8 cellular contexts compared by ENCODE assay signal in the genomic region with DNA sequence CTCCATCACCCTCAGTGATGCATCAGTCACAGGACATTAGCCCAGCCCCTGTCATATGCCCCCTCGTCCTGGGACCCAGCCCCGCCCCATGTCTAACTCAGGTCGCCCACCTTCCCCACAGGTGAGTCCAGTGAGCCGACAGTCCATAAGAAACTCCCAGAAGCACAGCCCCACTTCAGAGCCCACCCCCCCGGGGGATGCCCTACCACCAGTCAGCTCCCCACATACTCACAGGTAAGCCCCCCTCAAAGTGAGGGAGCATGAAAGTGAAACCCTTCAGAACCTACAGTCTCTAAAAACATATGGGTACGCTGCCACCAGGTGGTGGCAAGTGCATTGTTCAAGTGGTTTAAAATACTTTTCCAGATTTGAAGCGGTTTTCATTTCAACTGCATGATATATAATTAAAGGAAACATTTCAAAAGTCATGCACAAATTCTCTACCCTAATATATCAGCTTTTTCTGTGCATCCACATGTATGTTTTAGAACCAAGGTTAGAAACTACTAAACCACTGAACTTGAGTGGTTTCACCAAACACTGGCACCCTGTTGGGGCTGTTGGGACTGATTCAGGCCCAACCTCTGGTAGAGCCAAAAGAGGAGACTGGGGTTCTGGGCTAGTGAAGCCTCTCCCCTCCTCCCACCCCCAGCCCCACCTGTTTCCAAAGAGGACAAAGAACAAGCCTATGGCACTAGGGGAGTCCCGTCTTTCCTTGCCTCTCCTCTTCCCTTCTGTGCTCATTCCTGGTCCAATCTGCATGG. TPM values are rescaled to one million over a fixed set of nuclear protein-coding genes. Genes with fewer than 3 reads are reported as not detected.
DNase-seq lines count a peak whose midpoint lies in the region; ATAC-seq and TF ChIP-seq lines count a peak whose summit lies in the region.

No MANE protein-coding gene starts in this region.

- H3K9me3 ChIP-seq in right cardiac atrium (ENCODE audit: control insufficient read depth, low read length), result no peaks in the 10 kb centered on the region

- TF ChIP-seq CTCF in AG09309 (IDR thresholded peaks at IDR 0.05; ENCODE audit: control insufficient read depth, insufficient read depth, low read depth, low read length, missing control alignments), result peak; percentile 52
- TF ChIP-seq CTCF in GM12872 (IDR thresholded peaks at IDR 0.05; ENCODE audit: insufficient read depth, low read depth, low read length), result peak; percentile 59

- no peaks in the 10 kb centered on the region for H3K27me3 ChIP-seq in right cardiac atrium (ENCODE audit: control insufficient read depth, insufficient read depth)

- H3K4me3 ChIP-seq in AG09309 (ENCODE audit: control insufficient read depth, low read depth, low read length), result no peak overlapping the region
- no peak overlapping the region for H3K4me3 ChIP-seq in right cardiac atrium (ENCODE audit: low read length)

- ATAC-seq in right cardiac atrium, result no peak
- no peak for ATAC-seq in esophagus mucosa

- no peak for DNase-seq in AG09309 (ENCODE audit: low read depth)
- DNase-seq in NCI-H748 treated with DMSO at 0.1 percent for 48 hours (lab: John Stamatoyannopoulos, UW), result peak; percentile 27
- DNase-seq in activated naive CD4-positive, alpha-beta T cell treated with anti-CD3 and anti-CD28 coated beads, Interleukin-2, amount 50 U/mL, for 16 hours, result peak; percentile 56
- peak in 2 of 3 donors; percentile 57 to 74 for DNase-seq in right cardiac atrium
- peak; percentile 32 for DNase-seq in stimulated activated CD8-positive, alpha-beta memory T cell treated with anti-CD3 and anti-CD28 coated beads, Interleukin-15, amount 100 ng/mL, for 1 hour (ENCODE audit: low read depth)
- DNase-seq in posterior vena cava (ENCODE audit: low spot score), result no peak

- H3K4me1 ChIP-seq in right cardiac atrium (ENCODE audit: control insufficient read depth, insufficient read depth, low read length), result peaks cover 2% of the 10 kb centered on the region

- no peak overlapping the region for H3K27ac ChIP-seq in right cardiac atrium (ENCODE audit: low read length)

- intact Hi-C loops in right cardiac atrium (cut with DNase I), result loop anchor here (5.0 to 10.0 kb wide), 3 partner anchors 59 to 169 kb away; no protein-coding TSS in a partner anchor
- intact Hi-C loops in posterior vena cava (cut with DNase I), result loop anchor here (5.0 to 10.0 kb wide), 3 partner anchors 59 to 169 kb away; no protein-coding TSS in a partner anchor

- 43% methylated on average over 8 of the region's 8 CpGs for WGBS in right cardiac atrium

RNA-seq across cellular contexts. Expression of a gene that starts 17.3 kb away (rescaled TPM):
- 1 to 10 TPM; 5.5 to 8.2 (median 6.3) TPM for total RNA-seq in right cardiac atrium
- 3.1 TPM for polyA plus RNA-seq in right cardiac atrium
- total RNA-seq in esophagus mucosa, result 259 TPM
- 10 to 100 TPM; 23.8 to 38.3 TPM for total RNA-seq in posterior vena cava

RNA-seq across cellular contexts. Expression of a gene that starts 24.0 kb away (rescaled TPM):
- 10 to 100 TPM; 84.7 to 99.9 (median 94.9) TPM for total RNA-seq in right cardiac atrium
- 82.3 TPM for polyA plus RNA-seq in right cardiac atrium
- 263 TPM for total RNA-seq in esophagus mucosa
- 100 to 1,000 TPM in 1 of 2 donors, 10 to 100 TPM in 1; 76.8 to 109 TPM for total RNA-seq in posterior vena cava

RNA-seq across cellular contexts. Expression of a gene that starts 27.7 kb away (rescaled TPM):
- total RNA-seq in right cardiac atrium (10 to 100 TPM; 12.6 to 16.4 (median 14.3) TPM), esophagus mucosa (15.7 TPM), posterior vena cava (10 to 100 TPM; 13.5 to 19.3 TPM)
- polyA plus RNA-seq in right cardiac atrium, result 17.6 TPM

RNA-seq across cellular contexts. Expression of a gene that starts 28.3 kb away (rescaled TPM):
- total RNA-seq in right cardiac atrium (10 to 100 TPM; 18.2 to 25.2 (median 22.6) TPM), esophagus mucosa (23.8 TPM), posterior vena cava (10 to 100 TPM; 22.9 to 25.5 TPM)
- 17.5 TPM for polyA plus RNA-seq in right cardiac atrium

RNA-seq across cellular contexts. Expression of a gene that starts 54.0 kb away (rescaled TPM):
- total RNA-seq in right cardiac atrium (10 to 100 TPM; 30.0 to 34.5 (median 30.8) TPM), esophagus mucosa (38.4 TPM), posterior vena cava (10 to 100 TPM; 33.0 to 38.8 TPM)
- 26.7 TPM for polyA plus RNA-seq in right cardiac atrium

Comparison
In these comparisons a context has a peak if more than half of its experiments do, and no peak if none do; other contexts are left out.
1. DNase-seq: peak in NCI-H748 treated with DMSO at 0.1 percent for 48 hours (single experiment), activated naive CD4-positive, alpha-beta T cell treated with anti-CD3 and anti-CD28 coated beads, Interleukin-2, amount 50 U/mL, for 16 hours (single experiment), right cardiac atrium (2 of 3) and stimulated activated CD8-positive, alpha-beta memory T cell treated with anti-CD3 and anti-CD28 coated beads, Interleukin-15, amount 100 ng/mL, for 1 hour (single experiment); none in AG09309 (single experiment) and posterior vena cava (single experiment).